1 cellular context compared by ENCODE assay signal in genomic region chr11:86814775-86815174, GRCh38.
A peak's percentile ranks its signal among the peaks of the same experiment; 100 is the strongest.
TF ChIP-seq lines count a peak whose summit lies in the region.

No MANE protein-coding gene starts in this region.

TF ChIP-seq in SK-N-SH, 30 proteins besides CTCF, POLR2A, EP300 and RAD21 (continued from another document):
- no peak for TF ChIP-seq REST (IDR thresholded peaks at IDR 0.05; ENCODE audit: low read depth, low read length)
- peak; percentile 56; the same call in 1 of the 2 replicates for TF ChIP-seq FOSL2 (IDR thresholded peaks at IDR 0.05; ENCODE audit: borderline replicate concordance, low read depth)
